In the genomic region with DNA sequence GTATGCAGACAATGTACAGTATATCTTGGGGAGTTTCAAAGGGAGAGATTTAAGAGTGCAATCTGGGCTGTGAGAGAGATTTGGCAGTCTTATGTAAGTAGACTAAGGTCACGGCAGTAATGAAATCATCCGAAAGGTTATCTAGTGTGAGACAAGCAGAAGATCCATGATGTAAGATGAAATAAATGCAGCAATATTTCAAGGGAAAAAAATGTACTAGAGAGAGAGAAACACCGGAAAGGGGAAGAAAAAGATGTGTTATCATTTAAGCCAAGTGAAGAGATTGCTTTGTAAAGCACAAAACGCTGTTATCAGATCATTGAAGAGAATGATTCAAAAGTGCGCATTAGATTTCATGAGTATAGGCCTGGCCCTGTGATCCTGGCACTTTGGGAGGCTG, we compare ENCODE assay signal across 13 cellular contexts.
DNase-seq lines count a peak whose midpoint lies in the region; TF ChIP-seq lines count a peak whose summit lies in the region.
"Had no signal": no experiment of that assay in that cellular context is flagged by ENCODE, and none has a peak within 500 bp of the region (broad histone marks: within the 10 kb centered on the region; RNA-seq: fewer than 3 reads in every experiment).

No MANE protein-coding gene starts in this region.

- H3K27me3 ChIP-seq in left ventricle myocardium inferior (ENCODE audit: low read depth) (no peaks in the 10 kb centered on the region), transverse colon (no peaks in the 10 kb centered on the region), testis (no peaks in the 10 kb centered on the region)

- H3K4me1 ChIP-seq in left ventricle myocardium inferior: peaks cover 21% of the 10 kb centered on the region
- peaks cover 0 to 15% (median 6%) of the 10 kb centered on the region in 4 donors for H3K4me1 ChIP-seq in transverse colon
- no peaks in the 10 kb centered on the region for H3K4me1 ChIP-seq in testis

- DNase-seq in left ventricle myocardium inferior (no peak), cardiac septum (ENCODE audit: low spot score) (no peak), fibroblast of villous mesenchyme (ENCODE audit: low read depth) (peak; percentile 87), transverse colon (no peak), testis (no peak), NCI-H1092 treated with DMSO at 0.1 percent for 48 hours (lab: John Stamatoyannopoulos, UW) (no peak)
- DNase-seq: NCI-H1694, NCI-H2081, NCI-H2171, NCI-H524 treated with DMSO at 0.1 percent for 48 hours, SHP77 treated with DMSO at 0.1 percent for 48 hours had no signal

- WGBS in transverse colon (ENCODE audit: low coverage in 1 of 2), 2 donors: 69 to 72% methylated on average over 5 of the region's 5 CpGs
- 62 to 69% methylated on average over 5 of the region's 5 CpGs for WGBS in testis, 2 donors

- intact Hi-C loops in left ventricle myocardium inferior (cut with micrococcal nuclease) (no loop called here), cardiac septum (cut with DNase I) (no loop called here), transverse colon (cut with DNase I; ENCODE audit: low total_unique reads) (no loop called here), testis (cut with DNase I; ENCODE audit: low total_unique reads) (no loop called here)

- H3K9me3 ChIP-seq in left ventricle myocardium inferior (replicated peaks): peaks cover 7% of the 10 kb centered on the region
- no peaks in the 10 kb centered on the region for H3K9me3 ChIP-seq in transverse colon
- H3K9me3 ChIP-seq in testis: no peaks in the 10 kb centered on the region

- H3K27ac ChIP-seq in left ventricle myocardium inferior (replicated peaks): peak overlapping the region; percentile 19
- H3K27ac ChIP-seq in VCaP: peak overlapping the region; percentile 73
- H3K27ac ChIP-seq in transverse colon: no peak overlapping the region
- H3K27ac ChIP-seq in testis: no peak overlapping the region
- H3K27ac ChIP-seq: HL-60 had no signal

- H3K4me3 ChIP-seq in left ventricle myocardium inferior: no peak overlapping the region
- H3K4me3 ChIP-seq in fibroblast of villous mesenchyme (ENCODE audit: low read depth, low read length): no peak overlapping the region
- H3K4me3 ChIP-seq in transverse colon: no peak overlapping the region
- no peak overlapping the region for H3K4me3 ChIP-seq in testis

- no peak for TF ChIP-seq POLR2A in transverse colon (IDR thresholded peaks at IDR 0.05)
- no peak for TF ChIP-seq POLR2A in testis (IDR thresholded peaks at IDR 0.05)

- TF ChIP-seq EP300 in transverse colon (IDR thresholded peaks at IDR 0.05; ENCODE audit: low read depth): no peak

- TF ChIP-seq CTCF in left ventricle myocardium inferior (IDR thresholded peaks at IDR 0.05; ENCODE audit: borderline replicate concordance) (no peak), VCaP (conservative IDR thresholded peaks at IDR 0.05) (no peak), fibroblast of villous mesenchyme (IDR thresholded peaks at IDR 0.05; ENCODE audit: insufficient read depth, low read depth, low read length) (no peak), transverse colon (IDR thresholded peaks at IDR 0.05) (no peak), testis (IDR thresholded peaks at IDR 0.05) (no peak)

- H3K36me3 ChIP-seq in left ventricle myocardium inferior (no peaks in the 10 kb centered on the region), transverse colon (no peaks in the 10 kb centered on the region), testis (ENCODE audit: low read depth, missing control alignments) (no peaks in the 10 kb centered on the region)

- in situ Hi-C loops in transverse colon (cut with MboI; ENCODE audit: low pct_ligation_motif_present in 1 of 4, low pct_unique_long_range_greater_than_20kb in 1 of 4, low sequenced_read_pairs in 3 of 4): no loop called here

Comparison
In these comparisons a context has a peak if more than half of its experiments do, and no peak if none do; other contexts are left out.
1. H3K27ac ChIP-seq: peak in left ventricle myocardium inferior (single experiment) and VCaP (single experiment); none in transverse colon (0 of 4) and testis (0 of 2).